In the genomic region with DNA sequence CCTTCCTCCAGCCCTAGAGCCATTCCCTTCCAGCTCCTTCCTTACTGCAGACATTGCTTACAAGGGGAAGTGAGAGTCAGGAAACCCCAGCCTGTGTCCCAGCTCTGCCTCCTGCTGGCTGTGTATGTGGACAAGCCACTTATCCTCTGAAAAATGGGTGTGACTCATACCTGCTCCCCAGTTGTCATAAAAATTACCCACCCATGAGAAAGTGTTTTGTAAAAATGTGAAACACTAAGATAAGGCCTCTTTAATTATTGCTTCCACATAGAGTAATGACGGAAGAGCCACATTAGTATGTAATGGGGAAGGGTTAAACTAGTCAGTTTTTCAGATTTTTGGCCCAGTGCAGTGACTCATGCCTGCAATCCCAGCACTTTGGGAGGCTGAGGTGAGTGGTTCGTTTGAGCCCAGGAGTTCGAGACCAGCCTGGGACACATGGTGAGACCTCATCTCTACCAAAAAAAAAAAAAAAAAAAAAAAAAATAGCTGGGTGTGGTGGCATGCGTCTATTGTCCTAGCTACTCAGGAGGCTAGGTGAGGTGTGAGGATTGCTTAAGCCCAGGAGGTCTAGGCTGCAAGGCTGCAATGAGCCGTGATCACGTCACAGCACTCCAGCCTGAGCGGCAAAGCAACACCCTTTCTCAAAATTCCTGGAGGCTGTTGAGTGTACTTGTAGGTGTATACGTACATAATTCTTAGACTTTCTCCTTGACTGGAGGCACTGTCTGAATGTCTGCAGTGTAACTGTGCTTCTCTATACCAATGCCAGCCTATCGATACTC, we compare ENCODE assay signal across 9 cellular contexts.
DNase-seq lines count a peak whose midpoint lies in the region; ATAC-seq and TF ChIP-seq lines count a peak whose summit lies in the region.
"Had no signal": no experiment of that assay in that cellular context is flagged by ENCODE, and none has a peak within 500 bp of the region (broad histone marks: within the 10 kb centered on the region; RNA-seq: fewer than 3 reads in every experiment).

No MANE protein-coding gene starts in this region.

- no peak overlapping the region for H3K27ac ChIP-seq in endodermal cell (ENCODE audit: low read depth, low read length)
- H3K27ac ChIP-seq: thoracic aorta had no signal

- no peak overlapping the region for H3K4me3 Mint-ChIP-seq in endodermal cell
- no peak overlapping the region for H3K4me3 Mint-ChIP-seq in activated T-cell treated with anti-CD3 and anti-CD28 coated beads, Interleukin-2, amount 50 U/mL, for 4 hours

- ATAC-seq in omental fat pad (ENCODE audit: low FRiP score) (peak; percentile 25), GM19023 (IDR thresholded peaks at IDR 0.05; ENCODE audit: unreplicated experiment) (no peak), GM18520 (IDR thresholded peaks at IDR 0.05; ENCODE audit: unreplicated experiment) (no peak)
- no peak for ATAC-seq in activated T-cell treated with anti-CD3 and anti-CD28 coated beads, Interleukin-2, amount 50 U/mL, for 4 hours

- H3K9ac ChIP-seq in endodermal cell (ENCODE audit: extremely low read depth, low read length, poor library complexity, severe bottlenecking), result no peak overlapping the region

- no peaks in the 10 kb centered on the region for H3K9me3 Mint-ChIP-seq in endodermal cell
- H3K9me3 Mint-ChIP-seq in activated T-cell treated with anti-CD3 and anti-CD28 coated beads, Interleukin-2, amount 50 U/mL, for 4 hours, result no peaks in the 10 kb centered on the region

- H3K27me3 ChIP-seq in endodermal cell (ENCODE audit: control insufficient read depth, insufficient read depth, low read length, poor library complexity, severe bottlenecking), result no peaks in the 10 kb centered on the region

- no peaks in the 10 kb centered on the region for H3K36me3 ChIP-seq in endodermal cell (ENCODE audit: control insufficient read depth, insufficient read depth, low read length)
- H3K36me3 ChIP-seq: thoracic aorta had no signal

- peaks cover 19% of the 10 kb centered on the region for H3K36me3 Mint-ChIP-seq in endodermal cell (ENCODE audit: low read depth)
- no peaks in the 10 kb centered on the region for H3K36me3 Mint-ChIP-seq in activated T-cell treated with anti-CD3 and anti-CD28 coated beads, Interleukin-2, amount 50 U/mL, for 4 hours (ENCODE audit: insufficient read depth)

- no peaks in the 10 kb centered on the region for H3K27me3 Mint-ChIP-seq in endodermal cell (ENCODE audit: insufficient read depth)
- H3K27me3 Mint-ChIP-seq in activated T-cell treated with anti-CD3 and anti-CD28 coated beads, Interleukin-2, amount 50 U/mL, for 4 hours (ENCODE audit: low read depth), result peaks cover 4% of the 10 kb centered on the region

- peaks cover 10% of the 10 kb centered on the region for H3K4me1 Mint-ChIP-seq in endodermal cell
- H3K4me1 Mint-ChIP-seq in activated T-cell treated with anti-CD3 and anti-CD28 coated beads, Interleukin-2, amount 50 U/mL, for 4 hours (ENCODE audit: low read depth), result no peaks in the 10 kb centered on the region

- TF ChIP-seq CTCF in GM10266 (IDR thresholded peaks at IDR 0.05; ENCODE audit: control insufficient read depth, insufficient read depth, low read depth, missing control alignments), result peak; percentile 38
- TF ChIP-seq CTCF in endodermal cell (conservative IDR thresholded peaks at IDR 0.05), result peak; percentile 73
- TF ChIP-seq CTCF in omental fat pad (IDR thresholded peaks at IDR 0.05), result no peak

- DNase-seq in GM10266 (ENCODE audit: extremely low spot score) (peak; percentile 66), NCI-H1694 (lab: John Stamatoyannopoulos, UW) (peak; percentile 22), endodermal cell (peak; percentile 71), omental fat pad (ENCODE audit: low spot score) (no peak), cortex of kidney (lab: John Stamatoyannopoulos, UW) (no peak)
- no peak for DNase-seq in activated T-cell treated with anti-CD3 and anti-CD28 coated beads, Interleukin-2, amount 50 U/mL, for 4 hours

- H3K4me1 ChIP-seq in endodermal cell (ENCODE audit: control insufficient read depth, insufficient read depth, low read length), result no peaks in the 10 kb centered on the region

- peak overlapping the region; percentile 31 for H3K27ac Mint-ChIP-seq in endodermal cell

- H3K4me3 ChIP-seq in endodermal cell (ENCODE audit: low read length), result no peak overlapping the region
- H3K4me3 ChIP-seq: thoracic aorta had no signal

- H3K9me3 ChIP-seq in endodermal cell (ENCODE audit: control insufficient read depth, low read length), result no peaks in the 10 kb centered on the region
- H3K9me3 ChIP-seq: thoracic aorta had no signal

- 89 to 100% methylated on average over 1 to 8 of the region's 9 CpGs for WGBS in endodermal cell (ENCODE audit: insufficient coverage in 1 of 2, insufficient read length in 1 of 2), 2 experiments

Comparison
In these comparisons a context has a peak if more than half of its experiments do, and no peak if none do; other contexts are left out.
1. DNase-seq: peak in GM10266 (single experiment), NCI-H1694 (single experiment) and endodermal cell (single experiment); none in omental fat pad (single experiment), activated T-cell treated with anti-CD3 and anti-CD28 coated beads, Interleukin-2, amount 50 U/mL, for 4 hours (single experiment) and cortex of kidney (single experiment).
2. CTCF ChIP-seq: peak in GM10266 (single experiment) and endodermal cell (single experiment); none in omental fat pad (0 of 3).